ENCODE assay signal across 15 cellular contexts in genomic region chr1:27590917-27591508, GRCh38. TPM values are rescaled to one million over a fixed set of nuclear protein-coding genes. Genes with fewer than 3 reads are reported as not detected.
DNase-seq lines count a peak whose midpoint lies in the region; ATAC-seq and TF ChIP-seq lines count a peak whose summit lies in the region.
"Had no signal": no experiment of that assay in that cellular context is flagged by ENCODE, and none has a peak within 500 bp of the region (broad histone marks: within the 10 kb centered on the region; RNA-seq: fewer than 3 reads in every experiment).

No MANE protein-coding gene starts in this region.

- peak overlapping the region; percentile 62; the same call in 1 of the 2 replicates for H3K27ac ChIP-seq in BLaER1
- peak overlapping the region; percentile 82 to 86 for H3K27ac ChIP-seq in ascending aorta
- peak overlapping the region; percentile 1 for H3K27ac ChIP-seq in right cardiac atrium (ENCODE audit: low read length)
- peak overlapping the region; percentile 78 to 100 (median 96) for H3K27ac ChIP-seq in sigmoid colon
- H3K27ac ChIP-seq: neutrophil had no signal

- H3K9ac ChIP-seq in BLaER1: peak overlapping the region; percentile 59

- 62% methylated on average over 5 of the region's 5 CpGs for WGBS in right cardiac atrium
- WGBS in sigmoid colon, 2 donors: 46 to 74% methylated on average over 5 of the region's 5 CpGs

- H3K4me3 ChIP-seq in BLaER1 (peak overlapping the region; percentile 18; the same call in 1 of the 2 replicates), ascending aorta (no peak overlapping the region), right cardiac atrium (ENCODE audit: low read length) (no peak overlapping the region), sigmoid colon (no peak overlapping the region)
- H3K4me3 ChIP-seq: GM23338 had no signal

- ATAC-seq in right cardiac atrium (peak; percentile 1), HG02981 (IDR thresholded peaks at IDR 0.05; ENCODE audit: unreplicated experiment) (no peak)
- ATAC-seq: GM23338 had no signal

- peak overlapping the region; percentile 92 for H3K4me2 ChIP-seq in BLaER1
- H3K4me2 ChIP-seq: GM23338 had no signal

- no peaks in the 10 kb centered on the region for H3K9me3 ChIP-seq in BLaER1
- H3K9me3 ChIP-seq in ascending aorta: no peaks in the 10 kb centered on the region
- H3K9me3 ChIP-seq in right cardiac atrium (ENCODE audit: control insufficient read depth, low read length): no peaks in the 10 kb centered on the region
- no peaks in the 10 kb centered on the region for H3K9me3 ChIP-seq in sigmoid colon
- H3K9me3 ChIP-seq: neutrophil had no signal

- H3K4me1 ChIP-seq in BLaER1 (peaks cover 98% of the 10 kb centered on the region), ascending aorta (peaks cover 30 to 82% of the 10 kb centered on the region in 2 donors), right cardiac atrium (ENCODE audit: control insufficient read depth, insufficient read depth, low read length) (peaks cover 61% of the 10 kb centered on the region), sigmoid colon (peaks cover 0 to 98% (median 87%) of the 10 kb centered on the region in 4 donors)

- no peak for TF ChIP-seq POLR2A in sigmoid colon (IDR thresholded peaks at IDR 0.05)

- peaks cover 67% of the 10 kb centered on the region for H3K36me3 ChIP-seq in BLaER1
- H3K36me3 ChIP-seq in ascending aorta: peaks cover 0 to 5% of the 10 kb centered on the region in 2 donors
- H3K36me3 ChIP-seq in sigmoid colon: no peaks in the 10 kb centered on the region
- H3K36me3 ChIP-seq: neutrophil had no signal

- intact Hi-C loops in ascending aorta (cut with DNase I): no loop called here
- intact Hi-C loops in right cardiac atrium (cut with DNase I): no loop called here
- intact Hi-C loops in sigmoid colon (cut with DNase I): no loop called here

- H3K27me3 ChIP-seq in BLaER1: no peaks in the 10 kb centered on the region
- H3K27me3 ChIP-seq in ascending aorta: no peaks in the 10 kb centered on the region
- no peaks in the 10 kb centered on the region for H3K27me3 ChIP-seq in right cardiac atrium (ENCODE audit: control insufficient read depth, insufficient read depth)
- H3K27me3 ChIP-seq in sigmoid colon: no peaks in the 10 kb centered on the region
- H3K27me3 ChIP-seq: neutrophil had no signal

- H4K20me1 ChIP-seq in BLaER1: peaks cover 100% of the 10 kb centered on the region

- no peak for DNase-seq in ascending aorta (ENCODE audit: low spot score in 2 of 2)
- peak in 1 of 3 donors; percentile 66 for DNase-seq in right cardiac atrium
- DNase-seq in sigmoid colon: no peak
- DNase-seq in midbrain (lab: John Stamatoyannopoulos, UW): no peak
- no peak for DNase-seq in globus pallidus (ENCODE audit: low spot score)
- DNase-seq in dermis blood vessel endothelial cell: no peak
- DNase-seq: activated CD4-positive, alpha-beta T cell treated with anti-CD3 and anti-CD28 coated beads, Interleukin-2, amount 50 U/mL, for 4 hours; activated naive CD4-positive, alpha-beta T cell treated with Interleukin-2 at 50 U/mL for 16 hours; DND-41; NCI-H2227 treated with DMSO at 0.1 percent for 48 hours; stimulated activated CD4-positive, alpha-beta T cell treated with anti-CD3 and anti-CD28 coated beads, Interleukin-15, amount 100 ng/mL, for 24 hours had no signal

- no peak for TF ChIP-seq EP300 in sigmoid colon (IDR thresholded peaks at IDR 0.05)

- TF ChIP-seq CTCF in ascending aorta (IDR thresholded peaks at IDR 0.05) (no peak), sigmoid colon (IDR thresholded peaks at IDR 0.05) (no peak)

RNA-seq across cellular contexts. Expression of gene AHDC1, which starts 12.9 kb away (rescaled TPM):
- total RNA-seq in ascending aorta: 205 TPM
- 10 to 100 TPM; 40.4 to 53.5 (median 50.6) TPM for total RNA-seq in right cardiac atrium
- 26.3 TPM for polyA plus RNA-seq in right cardiac atrium
- total RNA-seq in sigmoid colon: 10 to 100 TPM; 10.9 to 34.1 (median 14.3) TPM
- polyA plus RNA-seq in sigmoid colon: 10 to 100 TPM in 1 of 3 donors, 1 to 10 TPM in 2; 1.8 to 17.4 (median 2.1) TPM
- total RNA-seq in dermis blood vessel endothelial cell: 7.1 and 16.0 TPM in 2 replicates

RNA-seq across cellular contexts. Expression of gene FGR, which starts 44.0 kb away (rescaled TPM):
- total RNA-seq in ascending aorta: 10.4 TPM
- 10 to 100 TPM in 1 of 4 donors, 1 to 10 TPM in 3; 3.2 to 12.6 (median 5.1) TPM for total RNA-seq in right cardiac atrium
- 3.5 TPM for polyA plus RNA-seq in right cardiac atrium
- total RNA-seq in sigmoid colon: 10 to 100 TPM in 1 of 4 donors, 1 to 10 TPM in 3; 6.6 to 11.4 (median 8.0) TPM
- polyA plus RNA-seq in sigmoid colon: 10 to 100 TPM in 1 of 3 donors, 1 to 10 TPM in 2; 3.0 to 14.4 (median 5.1) TPM
- total RNA-seq in dermis blood vessel endothelial cell: 0.74 and 1.2 TPM in 2 replicates

Comparison
In these comparisons a context has a peak if more than half of its experiments do, and no peak if none do; other contexts are left out.
1. H3K27ac ChIP-seq: peak in every context shown above with its lines; median percentile 96 in sigmoid colon; 84 in ascending aorta; 62 in BLaER1; 1 in right cardiac atrium.